In the genomic region with DNA sequence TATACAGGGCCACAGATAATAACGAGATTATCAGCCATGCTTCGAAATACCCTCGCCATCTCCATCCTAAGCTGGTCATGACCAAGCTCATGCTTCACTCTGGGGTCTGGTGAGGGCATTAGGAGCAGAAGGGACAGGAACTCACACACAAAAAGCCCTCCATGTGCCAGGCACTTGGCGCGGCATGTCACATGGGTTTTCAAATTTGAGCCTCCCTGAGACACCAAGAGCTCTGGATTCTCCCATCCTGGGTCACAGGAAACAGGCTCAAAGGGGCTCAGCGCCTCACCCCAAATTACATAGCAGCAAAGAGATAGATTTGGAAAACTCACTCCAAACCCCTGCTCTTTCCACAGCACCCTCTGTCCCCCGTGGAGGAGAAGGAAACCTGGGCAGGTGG, we compare ENCODE assay signal across 18 cellular contexts.
"Had no signal": no experiment of that assay in that cellular context is flagged by ENCODE, and none has a peak within 500 bp of the region (broad histone marks: within the 10 kb centered on the region; RNA-seq: fewer than 3 reads in every experiment).

No MANE protein-coding gene starts in this region.

- H3K9me3 ChIP-seq: lower lobe of right lung, mucosa of descending colon, prostate gland, right atrium auricular region, transverse colon, vagina had no signal

- DNase-seq: cortex of kidney; effector memory CD8-positive, alpha-beta T cell; hypothalamus; immature natural killer cell; left ventricle myocardium superior; lower lobe of right lung; mucosa of descending colon; naive B cell; stimulated activated CD4-positive, alpha-beta T cell treated with anti-CD3 and anti-CD28 coated beads, Interleukin-15, amount 100 ng/mL, for 24 hours; stimulated activated CD4-positive, alpha-beta T cell treated with anti-CD3 and anti-CD28 coated beads, Interleukin-2, amount 100 ng/mL, for 48 hours; stimulated activated naive B cell treated with anti-CD40 and anti-IgM and Interleukin-4, amounts not matched to agents 10 μg/mL and 1 μg/mL and 100 μg/mL, for 72 hours; transverse colon had no signal

- H2AFZ ChIP-seq: parathyroid adenoma had no signal

- H3K79me2 ChIP-seq: parathyroid adenoma had no signal

- ATAC-seq: effector memory CD8-positive, alpha-beta T cell; left ventricle myocardium superior; lower lobe of right lung; mucosa of descending colon; natural killer cell treated with Interleukin-12 subunit alpha and Interleukin-12 subunit beta and Interleukin-15 and Interleukin-18, amount 100 ng/mL, for 72 hours; stimulated activated naive B cell treated with anti-CD40 and anti-IgM and Interleukin-4, amounts not matched to agents 10 μg/mL and 1 μg/mL and 100 μg/mL, for 72 hours had no signal

- H3K9ac ChIP-seq: parathyroid adenoma had no signal

- H3K4me3 ChIP-seq: lower lobe of right lung, mucosa of descending colon, prostate gland, right atrium auricular region, skin epidermis, transverse colon, vagina had no signal

- H3K27ac ChIP-seq: lower lobe of right lung, parathyroid adenoma, prostate gland, right atrium auricular region, skin epidermis, transverse colon, vagina had no signal

- H3K4me1 ChIP-seq: lower lobe of right lung, parathyroid adenoma, right atrium auricular region, transverse colon, vagina had no signal

- H3K27me3 ChIP-seq: right atrium auricular region, vagina had no signal

- H3K36me3 ChIP-seq: lower lobe of right lung, prostate gland, right atrium auricular region, transverse colon, vagina had no signal
